Comparison of ENCODE assay signal across 10 cellular contexts in the genomic region with DNA sequence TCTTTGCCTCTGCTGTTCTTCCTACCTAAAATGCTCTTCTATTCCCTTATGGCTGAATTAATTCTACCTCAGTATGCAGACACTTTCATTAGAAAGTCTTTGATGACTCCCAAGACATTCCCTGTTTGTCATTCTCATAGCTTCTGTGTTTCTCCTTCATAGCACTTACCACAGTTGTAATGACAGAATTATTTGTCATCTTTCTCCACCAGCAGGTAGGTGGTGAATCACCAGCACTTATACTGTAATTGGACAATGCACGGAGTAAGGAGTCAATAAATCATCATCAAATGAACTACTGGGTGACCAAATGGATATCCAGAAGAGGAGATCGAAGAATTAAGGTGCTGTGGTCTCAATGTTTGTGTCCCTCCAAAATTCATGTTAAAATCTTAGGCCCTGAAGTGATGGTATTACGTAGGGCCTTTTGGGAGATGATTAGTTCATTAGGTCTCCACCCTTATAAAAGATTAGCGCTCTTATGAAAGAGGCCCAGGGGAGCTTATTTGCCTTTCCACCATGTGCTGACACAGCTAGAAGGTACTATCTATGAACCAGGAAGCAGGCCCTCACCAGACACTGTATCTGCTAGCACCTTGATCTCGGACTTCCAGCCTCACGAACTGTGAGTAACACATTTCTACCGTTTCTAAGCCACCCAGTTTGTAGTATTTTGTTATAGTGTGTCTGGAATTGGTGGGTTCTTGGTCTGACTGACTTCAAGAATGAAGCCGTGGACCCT. TPM values are rescaled to one million over a fixed set of nuclear protein-coding genes. Genes with fewer than 3 reads are reported as not detected.
A peak's percentile ranks its signal among the peaks of the same experiment; 100 is the strongest.
DNase-seq lines count a peak whose midpoint lies in the region; ATAC-seq, FAIRE-seq and TF ChIP-seq lines count a peak whose summit lies in the region.
"Had no signal": no experiment of that assay in that cellular context is flagged by ENCODE, and none has a peak within 500 bp of the region (broad histone marks: within the 10 kb centered on the region; RNA-seq: fewer than 3 reads in every experiment).

No MANE protein-coding gene starts in this region.

- WGBS in esophagus squamous epithelium, 2 donors: 79 to 84% methylated on average over 7 to 8 of the region's 8 CpGs

- H3K27ac ChIP-seq in SJCRH30: peak overlapping the region; percentile 97
- peak overlapping the region; percentile 51 to 94 (median 90) for H3K27ac ChIP-seq in esophagus squamous epithelium
- H3K27ac ChIP-seq in upper lobe of right lung: peak overlapping the region; percentile 92

- peak overlapping the region; percentile 60 for H3K4me3 Mint-ChIP-seq in activated naive CD4-positive, alpha-beta T cell treated with anti-CD3 and anti-CD28 coated beads, Interleukin-2, amount 50 U/mL, for 24 hours

- peaks cover 79% of the 10 kb centered on the region for H3K4me1 Mint-ChIP-seq in activated naive CD4-positive, alpha-beta T cell treated with anti-CD3 and anti-CD28 coated beads, Interleukin-2, amount 50 U/mL, for 24 hours

- no peak for DNase-seq in activated naive CD4-positive, alpha-beta T cell (lab: John Stamatoyannopoulos, UW)
- DNase-seq in SJCRH30 (no peak), esophagus squamous epithelium (lab: John Stamatoyannopoulos, UW) (no peak), upper lobe of right lung (no peak), D341Med (ENCODE audit: low spot score) (no peak), frontal cortex (ENCODE audit: low spot score in 2 of 2) (no peak)
- DNase-seq in effector CD8-positive, alpha-beta T cell (lab: John Stamatoyannopoulos, UW): no peak
- DNase-seq: foreskin fibroblast, NCI-H526 had no signal

- intact Hi-C loops in esophagus squamous epithelium (cut with DNase I) (no loop called here), upper lobe of right lung (cut with DNase I) (no loop called here)

- H3K9me3 Mint-ChIP-seq in activated naive CD4-positive, alpha-beta T cell treated with anti-CD3 and anti-CD28 coated beads, Interleukin-2, amount 50 U/mL, for 24 hours: no peaks in the 10 kb centered on the region

- no peak for TF ChIP-seq POLR2A in esophagus squamous epithelium (IDR thresholded peaks at IDR 0.05)

- peak overlapping the region; percentile 81 for H3K27ac Mint-ChIP-seq in activated naive CD4-positive, alpha-beta T cell treated with anti-CD3 and anti-CD28 coated beads, Interleukin-2, amount 50 U/mL, for 24 hours

- H3K4me1 ChIP-seq in SJCRH30 (peaks cover 30% of the 10 kb centered on the region), esophagus squamous epithelium (peaks cover 10 to 61% (median 17%) of the 10 kb centered on the region in 3 donors), upper lobe of right lung (peaks cover 29% of the 10 kb centered on the region)

- FAIRE-seq in frontal cortex (lab: Jason Lieb, UNC): no peak

- H3K36me3 ChIP-seq in SJCRH30 (peaks cover 3% of the 10 kb centered on the region; the same call in 1 of the 2 replicates), esophagus squamous epithelium (peaks cover 0 to 5% (median 0%) of the 10 kb centered on the region in 3 donors), upper lobe of right lung (no peaks in the 10 kb centered on the region)

- H3K27me3 ChIP-seq in SJCRH30 (no peaks in the 10 kb centered on the region), esophagus squamous epithelium (no peaks in the 10 kb centered on the region), upper lobe of right lung (no peaks in the 10 kb centered on the region)

- peak overlapping the region; percentile 85 for H3K4me3 ChIP-seq in SJCRH30
- H3K4me3 ChIP-seq in esophagus squamous epithelium: peak overlapping the region in 1 of 4 donors; percentile 67
- no peak overlapping the region for H3K4me3 ChIP-seq in upper lobe of right lung

- TF ChIP-seq CTCF in esophagus squamous epithelium (IDR thresholded peaks at IDR 0.05) (no peak), upper lobe of right lung (IDR thresholded peaks at IDR 0.05) (no peak)

- H3K36me3 Mint-ChIP-seq in activated naive CD4-positive, alpha-beta T cell treated with anti-CD3 and anti-CD28 coated beads, Interleukin-2, amount 50 U/mL, for 24 hours: peaks cover 13% of the 10 kb centered on the region

- no peaks in the 10 kb centered on the region for H3K27me3 Mint-ChIP-seq in activated naive CD4-positive, alpha-beta T cell treated with anti-CD3 and anti-CD28 coated beads, Interleukin-2, amount 50 U/mL, for 24 hours

- no peak for ATAC-seq in upper lobe of right lung

- H3K9me3 ChIP-seq in SJCRH30 (replicated peaks) (no peaks in the 10 kb centered on the region), esophagus squamous epithelium (no peaks in the 10 kb centered on the region), upper lobe of right lung (no peaks in the 10 kb centered on the region)

RNA-seq across cellular contexts. Expression of a gene that starts 2.4 kb away (rescaled TPM):
- 438 and 460 TPM in 2 replicates for total RNA-seq in SJCRH30 (2014; rRNA removed; shearing (Covaris generic))
- 100 to 1,000 TPM in 3 of 4 donors, 10 to 100 TPM in 1; 69.5 to 170 (median 133) TPM for total RNA-seq in esophagus squamous epithelium
- total RNA-seq in upper lobe of right lung: 111 TPM
- total RNA-seq in frontal cortex: 262 TPM

RNA-seq across cellular contexts. Expression of a gene that starts 51.4 kb away (rescaled TPM):
- 55.2 and 61.6 TPM in 2 replicates for total RNA-seq in SJCRH30 (2014; rRNA removed; shearing (Covaris generic))
- total RNA-seq in esophagus squamous epithelium (10 to 100 TPM; 14.9 to 44.3 (median 27.9) TPM), upper lobe of right lung (32.7 TPM), frontal cortex (34.6 TPM)

RNA-seq across cellular contexts. Expression of a gene that starts 54.6 kb away (rescaled TPM):
- total RNA-seq in SJCRH30 (2014; rRNA removed; shearing (Covaris generic)): 20.2 and 24.0 TPM in 2 replicates
- total RNA-seq in esophagus squamous epithelium (1 to 10 TPM; 1.7 to 7.8 (median 6.9) TPM), upper lobe of right lung (7.6 TPM), frontal cortex (1.2 TPM)

RNA-seq across cellular contexts. Expression of a gene that starts 56.7 kb away (rescaled TPM):
- total RNA-seq in SJCRH30 (2014; rRNA removed; shearing (Covaris generic)): 12.1 and 14.2 TPM in 2 replicates
- total RNA-seq in esophagus squamous epithelium: 10 to 100 TPM in 2 of 4 donors, 1 to 10 TPM in 2; 5.8 to 12.6 (median 9.0) TPM
- total RNA-seq in upper lobe of right lung: 14.5 TPM
- 7.7 TPM for total RNA-seq in frontal cortex
